In genomic region chr3:51942603-51943450, GRCh38 we compare ENCODE assay signal across 7 cellular contexts. TPM values are rescaled to one million over a fixed set of nuclear protein-coding genes. Genes with fewer than 3 reads are reported as not detected.
DNase-seq lines count a peak whose midpoint lies in the region; ATAC-seq and TF ChIP-seq lines count a peak whose summit lies in the region.

No MANE protein-coding gene starts in this region.

- intact Hi-C loops in activated CD4-positive, alpha-beta T cell treated with anti-CD3 and anti-CD28 coated beads for 36 hours (cut with DNase I, micrococcal nuclease) = loop anchor here (1.0 to 10.0 kb wide), 23 partner anchors 24 to 1646 kb away; partner anchors contain the start of genes ABHD14B (in 2 of the 2), ACY1 (in 2 of the 2), ALAS1 (in 1 of the 2) and CISH (in 1 of the 2)

- TF ChIP-seq POLR2A in GM18526 (IDR thresholded peaks at IDR 0.05; ENCODE audit: extremely low read depth, insufficient read length) = peak; percentile 56

- no peaks in the 10 kb centered on the region for H3K9me3 ChIP-seq in mesodermal cell (ENCODE audit: control insufficient read depth, low read length)

- ATAC-seq in activated CD4-positive, alpha-beta T cell treated with anti-CD3 and anti-CD28 coated beads for 36 hours = peak; percentile 37

- DNase-seq in HT-29 (ENCODE audit: low spot score) = peak; percentile 41
- DNase-seq in activated CD4-positive, alpha-beta T cell treated with anti-CD3 and anti-CD28 coated beads for 36 hours = peak; percentile 81
- peak; percentile 32 for DNase-seq in effector CD4-positive, alpha-beta T cell
- no peak for DNase-seq in NCI-H2171 (lab: John Stamatoyannopoulos, UW)

- H3K27me3 Mint-ChIP-seq in activated CD4-positive, alpha-beta T cell treated with anti-CD3 and anti-CD28 coated beads for 36 hours = no peaks in the 10 kb centered on the region
- no peaks in the 10 kb centered on the region for H3K27me3 Mint-ChIP-seq in stimulated activated naive CD8-positive, alpha-beta T cell treated with anti-CD3 and anti-CD28 coated beads, Interleukin-15, Interleukin-2, amounts not matched to agents 100 ng/mL and 50 ng/mL, for 24 hours

- peak overlapping the region; percentile 72 for H3K27ac ChIP-seq in mesodermal cell (ENCODE audit: low read depth, low read length, severe bottlenecking)

- CTCF ChIA-PET in activated CD4-positive, alpha-beta T cell treated with anti-CD3 and anti-CD28 coated beads for 36 hours (lab: Charles Lee) = interaction anchor here (0.5 to 3.3 kb wide), 13 partner anchors 10 to 488 kb away, joined by 3 to 30 read pairs (median 6); partner anchors contain the start of genes ABHD14A, ABHD14B, GPR62 and PCBP4

- 85 to 89% methylated on average over 11 to 13 of the region's 17 CpGs for WGBS in mesodermal cell (ENCODE audit: insufficient coverage in 2 of 2), 2 experiments

- H3K4me1 Mint-ChIP-seq in activated CD4-positive, alpha-beta T cell treated with anti-CD3 and anti-CD28 coated beads for 36 hours = peaks cover 33% of the 10 kb centered on the region
- H3K4me1 Mint-ChIP-seq in stimulated activated naive CD8-positive, alpha-beta T cell treated with anti-CD3 and anti-CD28 coated beads, Interleukin-15, Interleukin-2, amounts not matched to agents 100 ng/mL and 50 ng/mL, for 24 hours (ENCODE audit: low read depth) = peaks cover 38% of the 10 kb centered on the region

- peaks cover 15% of the 10 kb centered on the region for H3K36me3 Mint-ChIP-seq in activated CD4-positive, alpha-beta T cell treated with anti-CD3 and anti-CD28 coated beads for 36 hours (ENCODE audit: low read depth)
- H3K36me3 Mint-ChIP-seq in stimulated activated naive CD8-positive, alpha-beta T cell treated with anti-CD3 and anti-CD28 coated beads, Interleukin-15, Interleukin-2, amounts not matched to agents 100 ng/mL and 50 ng/mL, for 24 hours (ENCODE audit: low read depth) = peaks cover 28% of the 10 kb centered on the region

- H3K9me3 Mint-ChIP-seq in activated CD4-positive, alpha-beta T cell treated with anti-CD3 and anti-CD28 coated beads for 36 hours (ENCODE audit: low read depth) = no peaks in the 10 kb centered on the region
- no peaks in the 10 kb centered on the region for H3K9me3 Mint-ChIP-seq in stimulated activated naive CD8-positive, alpha-beta T cell treated with anti-CD3 and anti-CD28 coated beads, Interleukin-15, Interleukin-2, amounts not matched to agents 100 ng/mL and 50 ng/mL, for 24 hours

- peaks cover 17% of the 10 kb centered on the region for H3K36me3 ChIP-seq in mesodermal cell (ENCODE audit: control insufficient read depth, insufficient read depth, low read length)

- peaks cover 18% of the 10 kb centered on the region for H3K4me1 ChIP-seq in mesodermal cell (ENCODE audit: control insufficient read depth, insufficient read depth, low read length, poor library complexity, severe bottlenecking)

- peak overlapping the region; percentile 84 for H3K4me3 Mint-ChIP-seq in activated CD4-positive, alpha-beta T cell treated with anti-CD3 and anti-CD28 coated beads for 36 hours
- peak overlapping the region; percentile 90 for H3K4me3 Mint-ChIP-seq in stimulated activated naive CD8-positive, alpha-beta T cell treated with anti-CD3 and anti-CD28 coated beads, Interleukin-15, Interleukin-2, amounts not matched to agents 100 ng/mL and 50 ng/mL, for 24 hours

- H3K4me3 ChIP-seq in mesodermal cell (ENCODE audit: extremely low read depth, insufficient read depth, low read length, poor library complexity, severe bottlenecking) = peak overlapping the region; percentile 18

- peak overlapping the region; percentile 83 for H3K27ac Mint-ChIP-seq in activated CD4-positive, alpha-beta T cell treated with anti-CD3 and anti-CD28 coated beads for 36 hours
- peak overlapping the region; percentile 85 for H3K27ac Mint-ChIP-seq in stimulated activated naive CD8-positive, alpha-beta T cell treated with anti-CD3 and anti-CD28 coated beads, Interleukin-15, Interleukin-2, amounts not matched to agents 100 ng/mL and 50 ng/mL, for 24 hours

- POLR2A ChIA-PET in activated CD4-positive, alpha-beta T cell treated with anti-CD3 and anti-CD28 coated beads for 36 hours (lab: Charles Lee) = interaction anchor here (0.6 to 1.1 kb wide), 2 partner anchors 32 to 35 kb away, joined by 3 to 4 read pairs; partner anchors contain the start of gene ABHD14A

RNA-seq across cellular contexts. Expression of gene PARP3, which starts 0.7 kb away (rescaled TPM):
- total RNA-seq in HT-29 (2014; rRNA removed; shearing (Covaris generic)) = 5.8 and 6.0 TPM in 2 replicates
- 10 to 100 TPM; 10.6 to 12.2 TPM for total RNA-seq in activated CD4-positive, alpha-beta T cell treated with anti-CD3 and anti-CD28 coated beads for 36 hours
- polyA plus RNA-seq in mesodermal cell (2013, experiment 1 of 2) = 5.8 TPM
- 4.4 TPM for polyA plus RNA-seq in mesodermal cell (2013, experiment 2 of 2)

RNA-seq across cellular contexts. Expression of gene RRP9, which starts 1.1 kb away (rescaled TPM):
- total RNA-seq in HT-29 (2014; rRNA removed; shearing (Covaris generic)) = 84.5 and 91.7 TPM in 2 replicates
- 10 to 100 TPM; 38.2 to 39.3 TPM for total RNA-seq in activated CD4-positive, alpha-beta T cell treated with anti-CD3 and anti-CD28 coated beads for 36 hours
- polyA plus RNA-seq in mesodermal cell (2013, experiment 1 of 2) = 17.2 TPM
- 13.6 TPM for polyA plus RNA-seq in mesodermal cell (2013, experiment 2 of 2)

RNA-seq across cellular contexts. Expression of gene GPR62, which starts 12.4 kb away (rescaled TPM):
- not detected in 2 replicates for total RNA-seq in HT-29 (2014; rRNA removed; shearing (Covaris generic))
- total RNA-seq in activated CD4-positive, alpha-beta T cell treated with anti-CD3 and anti-CD28 coated beads for 36 hours = not detected
- 0.11 TPM for polyA plus RNA-seq in mesodermal cell (2013, experiment 1 of 2)
- polyA plus RNA-seq in mesodermal cell (2013, experiment 2 of 2) = not detected

RNA-seq across cellular contexts. Expression of gene PCBP4, which starts 24.4 kb away (rescaled TPM):
- total RNA-seq in HT-29 (2014; rRNA removed; shearing (Covaris generic)) = 17.8 and 19.3 TPM in 2 replicates
- 10 to 100 TPM; 12.5 to 13.6 TPM for total RNA-seq in activated CD4-positive, alpha-beta T cell treated with anti-CD3 and anti-CD28 coated beads for 36 hours
- 103 TPM for polyA plus RNA-seq in mesodermal cell (2013, experiment 1 of 2)
- polyA plus RNA-seq in mesodermal cell (2013, experiment 2 of 2) = 93.2 TPM

RNA-seq across cellular contexts. Expression of gene ABHD14B, which starts 31.0 kb away (rescaled TPM):
- 33.5 and 41.3 TPM in 2 replicates for total RNA-seq in HT-29 (2014; rRNA removed; shearing (Covaris generic))
- 10 to 100 TPM; 62.4 to 65.0 TPM for total RNA-seq in activated CD4-positive, alpha-beta T cell treated with anti-CD3 and anti-CD28 coated beads for 36 hours
- 11.2 TPM for polyA plus RNA-seq in mesodermal cell (2013, experiment 1 of 2)
- 11.4 TPM for polyA plus RNA-seq in mesodermal cell (2013, experiment 2 of 2)
